Comparison of ENCODE assay signal across 1 cellular context in genomic region chr9:97573482-97574073, GRCh38.
TF ChIP-seq lines count a peak whose summit lies in the region.

No MANE protein-coding gene starts in this region.

TF ChIP-seq in HCT116, 20 proteins besides CTCF, POLR2A, EP300 and RAD21 (continued from another document):
- TF ChIP-seq CEBPB (IDR thresholded peaks at IDR 0.05; ENCODE audit: low read depth) = peak; percentile 50; the same call in 1 of the 2 replicates
- no peak for TF ChIP-seq YY1 (IDR thresholded peaks at IDR 0.05; ENCODE audit: extremely low read depth, insufficient replicate concordance, low read depth, low read length)
- TF ChIP-seq ATF3 (IDR thresholded peaks at IDR 0.05) = no peak
- TF ChIP-seq MAX (IDR thresholded peaks at IDR 0.05) = no peak
- TF ChIP-seq TCF7L2 (IDR thresholded peaks at IDR 0.05; ENCODE audit: borderline replicate concordance, extremely low read depth, insufficient read depth, insufficient read length) = peak; percentile 25
- peak; percentile 31; the same call in 1 of the 2 replicates for TF ChIP-seq SP1 (IDR thresholded peaks at IDR 0.05; ENCODE audit: low read depth)
- 0 out of 2 replicates have a peak, but pooled peaks have one; percentile 33 for TF ChIP-seq SRF (IDR thresholded peaks at IDR 0.05; ENCODE audit: low read depth)
- no peak for TF ChIP-seq EZH2 (IDR thresholded peaks at IDR 0.05)
